9 cellular contexts compared by ENCODE assay signal in genomic region chr17:44355310-44355640, GRCh38. TPM values are rescaled to one million over a fixed set of nuclear protein-coding genes. Genes with fewer than 3 reads are reported as not detected.
DNase-seq lines count a peak whose midpoint lies in the region; ATAC-seq and TF ChIP-seq lines count a peak whose summit lies in the region.
"Had no signal": no experiment of that assay in that cellular context is flagged by ENCODE, and none has a peak within 500 bp of the region (broad histone marks: within the 10 kb centered on the region; RNA-seq: fewer than 3 reads in every experiment).

No MANE protein-coding gene starts in this region.

- no peaks in the 10 kb centered on the region for H3K9me3 ChIP-seq in lower lobe of right lung
- H3K9me3 ChIP-seq: upper lobe of left lung had no signal

- no peaks in the 10 kb centered on the region for H3K9me3 Mint-ChIP-seq in T-helper 2 cell treated with Interferon-gamma antibody and Interleukin-4, amounts not matched to agents 5 μg/mL and 100 μg/mL, for 36 hours
- no peaks in the 10 kb centered on the region for H3K9me3 Mint-ChIP-seq in mesothelial cell of epicardium

- intact Hi-C loops in lower lobe of right lung (cut with DNase I), result no loop called here

- H3K27ac Mint-ChIP-seq in T-helper 2 cell treated with Interferon-gamma antibody and Interleukin-4, amounts not matched to agents 5 μg/mL and 100 μg/mL, for 36 hours, result no peak overlapping the region
- H3K27ac Mint-ChIP-seq in mesothelial cell of epicardium, result no peak overlapping the region

- no peaks in the 10 kb centered on the region for H3K4me1 ChIP-seq in lower lobe of right lung

- peaks cover 2% of the 10 kb centered on the region for H3K4me1 Mint-ChIP-seq in T-helper 2 cell treated with Interferon-gamma antibody and Interleukin-4, amounts not matched to agents 5 μg/mL and 100 μg/mL, for 36 hours (ENCODE audit: low read depth)
- H3K4me1 Mint-ChIP-seq in mesothelial cell of epicardium, result peaks cover 16% of the 10 kb centered on the region

- ATAC-seq in lower lobe of right lung, result no peak

- no peak for DNase-seq in T-helper 2 cell treated with Interferon-gamma antibody and Interleukin-4, amounts not matched to agents 5 μg/mL and 100 μg/mL, for 36 hours (ENCODE audit: low spot score)
- DNase-seq in T-helper 2 cell (no peak), mesothelial cell of epicardium (ENCODE audit: low spot score in 2 of 2, unreplicated experiment in 2 of 2) (no peak), lower lobe of right lung (no peak)
- DNase-seq: 8988T, Calu3, NCI-H1436 treated with DMSO at 0.1 percent for 48 hours, T1000 had no signal

- H3K4me3 ChIP-seq in lower lobe of right lung, result no peak overlapping the region

- H3K36me3 ChIP-seq in lower lobe of right lung, result peaks cover 31% of the 10 kb centered on the region

- H3K27ac ChIP-seq in lower lobe of right lung, result no peak overlapping the region
- H3K27ac ChIP-seq: upper lobe of left lung had no signal

- H3K4me3 Mint-ChIP-seq in T-helper 2 cell treated with Interferon-gamma antibody and Interleukin-4, amounts not matched to agents 5 μg/mL and 100 μg/mL, for 36 hours, result peak overlapping the region; percentile 15
- peak overlapping the region; percentile 17 for H3K4me3 Mint-ChIP-seq in mesothelial cell of epicardium

- TF ChIP-seq CTCF in mesothelial cell of epicardium (IDR thresholded peaks at IDR 0.05; ENCODE audit: unreplicated experiment) (no peak), lower lobe of right lung (IDR thresholded peaks at IDR 0.05) (no peak)

- no peaks in the 10 kb centered on the region for H3K27me3 ChIP-seq in lower lobe of right lung (ENCODE audit: low read depth)
- H3K27me3 ChIP-seq: upper lobe of left lung had no signal

- H3K36me3 Mint-ChIP-seq in T-helper 2 cell treated with Interferon-gamma antibody and Interleukin-4, amounts not matched to agents 5 μg/mL and 100 μg/mL, for 36 hours (ENCODE audit: low read depth), result peaks cover 3% of the 10 kb centered on the region
- peaks cover 8% of the 10 kb centered on the region for H3K36me3 Mint-ChIP-seq in mesothelial cell of epicardium

- H3K27me3 Mint-ChIP-seq in T-helper 2 cell treated with Interferon-gamma antibody and Interleukin-4, amounts not matched to agents 5 μg/mL and 100 μg/mL, for 36 hours (ENCODE audit: low read depth), result peaks cover 15% of the 10 kb centered on the region
- H3K27me3 Mint-ChIP-seq in mesothelial cell of epicardium (ENCODE audit: low read depth), result no peaks in the 10 kb centered on the region

RNA-seq across cellular contexts. Expression of gene FAM171A2, which starts 8.4 kb away (rescaled TPM):
- total RNA-seq in mesothelial cell of epicardium (58.0 to 64.7 TPM (median 60.7 TPM) in 3 replicates), lower lobe of right lung (1.2 TPM)

RNA-seq across cellular contexts. Expression of gene GRN, which starts 10.2 kb away (rescaled TPM):
- total RNA-seq in mesothelial cell of epicardium (128 to 144 TPM (median 137 TPM) in 3 replicates), lower lobe of right lung (1,241 TPM)

RNA-seq across cellular contexts. Expression of gene SLC25A39, which starts 30.7 kb away (rescaled TPM):
- total RNA-seq in mesothelial cell of epicardium (106 to 113 TPM (median 112 TPM) in 3 replicates), lower lobe of right lung (76.1 TPM)

RNA-seq across cellular contexts. Expression of gene ITGA2B, which starts 34.2 kb away (rescaled TPM):
- total RNA-seq in mesothelial cell of epicardium (12.2 to 15.9 TPM (median 13.6 TPM) in 3 replicates), lower lobe of right lung (5.2 TPM)

RNA-seq across cellular contexts. Expression of gene RUNDC3A, which starts 46.9 kb away (rescaled TPM):
- total RNA-seq in mesothelial cell of epicardium (0.34 to 0.60 TPM (median 0.53 TPM) in 3 replicates), lower lobe of right lung (0.38 TPM)

Comparison
In these comparisons a context has a peak if more than half of its experiments do, and no peak if none do; other contexts are left out.
1. RNA of gene FAM171A2, which starts 8.4 kb away (total RNA-seq): 58.0 to 64.7 TPM in mesothelial cell of epicardium; 1.2 TPM in lower lobe of right lung (single experiment); every median in the first group is over 10 times any median in the second.